Comparison of ENCODE assay signal across 2 cellular contexts in the genomic region with DNA sequence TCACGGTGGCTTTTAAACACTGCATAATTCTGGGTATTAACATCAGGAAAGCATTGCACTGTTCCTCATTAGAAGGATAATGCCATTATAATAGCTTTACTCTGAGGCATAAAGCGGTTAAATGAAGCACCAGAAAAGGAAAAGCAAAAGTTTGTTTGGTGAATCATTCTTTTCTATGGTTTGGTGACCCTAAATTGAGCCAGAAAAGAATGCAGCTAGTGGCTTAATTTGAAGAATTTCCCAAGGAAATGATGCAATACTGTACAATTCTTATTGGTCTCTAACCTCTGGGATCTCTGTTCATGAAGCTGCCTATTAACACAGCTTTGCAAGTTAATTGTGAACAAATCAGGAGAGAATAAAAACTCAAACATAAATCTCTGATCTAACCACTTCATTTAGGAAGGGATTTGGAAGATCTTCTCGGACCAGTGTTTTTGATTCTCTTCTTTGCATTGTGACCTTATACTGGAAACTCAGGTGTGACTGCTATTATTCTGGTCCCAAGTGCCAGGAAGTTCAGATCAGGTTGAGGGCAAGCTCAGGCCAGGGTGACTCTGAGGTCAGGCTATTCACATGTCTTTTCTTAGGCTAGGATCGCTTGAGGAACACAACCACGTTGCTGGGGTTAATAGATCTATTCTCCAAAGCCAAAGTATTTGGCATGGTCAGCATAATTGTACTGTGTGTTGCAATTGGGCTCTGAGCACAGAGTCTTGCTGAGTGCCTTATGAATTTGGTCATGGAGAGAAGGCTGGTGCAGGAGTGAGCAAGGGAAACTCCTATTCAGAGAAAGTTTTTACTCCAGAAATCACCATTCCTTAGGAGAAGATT.
TF ChIP-seq lines count a peak whose summit lies in the region.

No MANE protein-coding gene starts in this region.

TF ChIP-seq in Ishikawa, 13 proteins besides CTCF, POLR2A, EP300 and RAD21 (continued from another document):
- TF ChIP-seq, protein P1, sequence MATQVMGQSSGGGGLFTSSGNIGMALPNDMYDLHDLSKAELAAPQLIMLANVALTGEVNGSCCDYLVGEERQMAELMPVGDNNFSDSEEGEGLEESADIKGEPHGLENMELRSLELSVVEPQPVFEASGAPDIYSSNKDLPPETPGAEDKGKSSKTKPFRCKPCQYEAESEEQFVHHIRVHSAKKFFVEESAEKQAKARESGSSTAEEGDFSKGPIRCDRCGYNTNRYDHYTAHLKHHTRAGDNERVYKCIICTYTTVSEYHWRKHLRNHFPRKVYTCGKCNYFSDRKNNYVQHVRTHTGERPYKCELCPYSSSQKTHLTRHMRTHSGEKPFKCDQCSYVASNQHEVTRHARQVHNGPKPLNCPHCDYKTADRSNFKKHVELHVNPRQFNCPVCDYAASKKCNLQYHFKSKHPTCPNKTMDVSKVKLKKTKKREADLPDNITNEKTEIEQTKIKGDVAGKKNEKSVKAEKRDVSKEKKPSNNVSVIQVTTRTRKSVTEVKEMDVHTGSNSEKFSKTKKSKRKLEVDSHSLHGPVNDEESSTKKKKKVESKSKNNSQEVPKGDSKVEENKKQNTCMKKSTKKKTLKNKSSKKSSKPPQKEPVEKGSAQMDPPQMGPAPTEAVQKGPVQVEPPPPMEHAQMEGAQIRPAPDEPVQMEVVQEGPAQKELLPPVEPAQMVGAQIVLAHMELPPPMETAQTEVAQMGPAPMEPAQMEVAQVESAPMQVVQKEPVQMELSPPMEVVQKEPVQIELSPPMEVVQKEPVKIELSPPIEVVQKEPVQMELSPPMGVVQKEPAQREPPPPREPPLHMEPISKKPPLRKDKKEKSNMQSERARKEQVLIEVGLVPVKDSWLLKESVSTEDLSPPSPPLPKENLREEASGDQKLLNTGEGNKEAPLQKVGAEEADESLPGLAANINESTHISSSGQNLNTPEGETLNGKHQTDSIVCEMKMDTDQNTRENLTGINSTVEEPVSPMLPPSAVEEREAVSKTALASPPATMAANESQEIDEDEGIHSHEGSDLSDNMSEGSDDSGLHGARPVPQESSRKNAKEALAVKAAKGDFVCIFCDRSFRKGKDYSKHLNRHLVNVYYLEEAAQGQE (IDR thresholded peaks at IDR 0.05; ENCODE audit: low read depth), result no peak
- no peak for TF ChIP-seq ZBTB7A (IDR thresholded peaks at IDR 0.05; ENCODE audit: low read depth)
- no peak for TF ChIP-seq YY1 (IDR thresholded peaks at IDR 0.05; ENCODE audit: low read depth)
- peak; percentile 77 for TF ChIP-seq TEAD4 (IDR thresholded peaks at IDR 0.05)
- no peak for TF ChIP-seq TAF1 (IDR thresholded peaks at IDR 0.05; ENCODE audit: low read depth)
- peak; percentile 73; the same call in 1 of the 2 replicates for TF ChIP-seq FOXM1 (IDR thresholded peaks at IDR 0.05; ENCODE audit: borderline replicate concordance, low read depth)
- TF ChIP-seq, protein P2, sequence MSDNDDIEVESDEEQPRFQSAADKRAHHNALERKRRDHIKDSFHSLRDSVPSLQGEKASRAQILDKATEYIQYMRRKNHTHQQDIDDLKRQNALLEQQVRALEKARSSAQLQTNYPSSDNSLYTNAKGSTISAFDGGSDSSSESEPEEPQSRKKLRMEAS (IDR thresholded peaks at IDR 0.05), result peak; percentile 77
- peak; percentile 39; the same call in 1 of the 2 replicates for TF ChIP-seq TCF12 (IDR thresholded peaks at IDR 0.05; ENCODE audit: low read depth)
- TF ChIP-seq, protein P3, sequence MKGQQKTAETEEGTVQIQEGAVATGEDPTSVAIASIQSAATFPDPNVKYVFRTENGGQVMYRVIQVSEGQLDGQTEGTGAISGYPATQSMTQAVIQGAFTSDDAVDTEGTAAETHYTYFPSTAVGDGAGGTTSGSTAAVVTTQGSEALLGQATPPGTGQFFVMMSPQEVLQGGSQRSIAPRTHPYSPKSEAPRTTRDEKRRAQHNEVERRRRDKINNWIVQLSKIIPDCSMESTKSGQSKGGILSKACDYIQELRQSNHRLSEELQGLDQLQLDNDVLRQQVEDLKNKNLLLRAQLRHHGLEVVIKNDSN (IDR thresholded peaks at IDR 0.05), result no peak
- TF ChIP-seq NFIC (IDR thresholded peaks at IDR 0.05), result peak; percentile 41
- TF ChIP-seq CEBPB (IDR thresholded peaks at IDR 0.05), result peak; percentile 98
TF ChIP-seq in Ishikawa: peak in this region for 6.

TF ChIP-seq in K562, 482 proteins besides CTCF, POLR2A, EP300 and RAD21 (continued from another document and continues in another):
- TF ChIP-seq, protein P4, sequence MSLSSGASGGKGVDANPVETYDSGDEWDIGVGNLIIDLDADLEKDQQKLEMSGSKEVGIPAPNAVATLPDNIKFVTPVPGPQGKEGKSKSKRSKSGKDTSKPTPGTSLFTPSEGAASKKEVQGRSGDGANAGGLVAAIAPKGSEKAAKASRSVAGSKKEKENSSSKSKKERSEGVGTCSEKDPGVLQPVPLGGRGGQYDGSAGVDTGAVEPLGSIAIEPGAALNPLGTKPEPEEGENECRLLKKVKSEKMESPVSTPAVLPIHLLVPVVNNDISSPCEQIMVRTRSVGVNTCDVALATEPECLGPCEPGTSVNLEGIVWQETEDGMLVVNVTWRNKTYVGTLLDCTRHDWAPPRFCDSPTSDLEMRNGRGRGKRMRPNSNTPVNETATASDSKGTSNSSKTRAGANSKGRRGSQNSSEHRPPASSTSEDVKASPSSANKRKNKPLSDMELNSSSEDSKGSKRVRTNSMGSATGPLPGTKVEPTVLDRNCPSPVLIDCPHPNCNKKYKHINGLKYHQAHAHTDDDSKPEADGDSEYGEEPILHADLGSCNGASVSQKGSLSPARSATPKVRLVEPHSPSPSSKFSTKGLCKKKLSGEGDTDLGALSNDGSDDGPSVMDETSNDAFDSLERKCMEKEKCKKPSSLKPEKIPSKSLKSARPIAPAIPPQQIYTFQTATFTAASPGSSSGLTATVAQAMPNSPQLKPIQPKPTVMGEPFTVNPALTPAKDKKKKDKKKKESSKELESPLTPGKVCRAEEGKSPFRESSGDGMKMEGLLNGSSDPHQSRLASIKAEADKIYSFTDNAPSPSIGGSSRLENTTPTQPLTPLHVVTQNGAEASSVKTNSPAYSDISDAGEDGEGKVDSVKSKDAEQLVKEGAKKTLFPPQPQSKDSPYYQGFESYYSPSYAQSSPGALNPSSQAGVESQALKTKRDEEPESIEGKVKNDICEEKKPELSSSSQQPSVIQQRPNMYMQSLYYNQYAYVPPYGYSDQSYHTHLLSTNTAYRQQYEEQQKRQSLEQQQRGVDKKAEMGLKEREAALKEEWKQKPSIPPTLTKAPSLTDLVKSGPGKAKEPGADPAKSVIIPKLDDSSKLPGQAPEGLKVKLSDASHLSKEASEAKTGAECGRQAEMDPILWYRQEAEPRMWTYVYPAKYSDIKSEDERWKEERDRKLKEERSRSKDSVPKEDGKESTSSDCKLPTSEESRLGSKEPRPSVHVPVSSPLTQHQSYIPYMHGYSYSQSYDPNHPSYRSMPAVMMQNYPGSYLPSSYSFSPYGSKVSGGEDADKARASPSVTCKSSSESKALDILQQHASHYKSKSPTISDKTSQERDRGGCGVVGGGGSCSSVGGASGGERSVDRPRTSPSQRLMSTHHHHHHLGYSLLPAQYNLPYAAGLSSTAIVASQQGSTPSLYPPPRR (CRISPR knock-in tag; IDR thresholded peaks at IDR 0.05; ENCODE audit: borderline replicate concordance), result no peak
- TF ChIP-seq NFATC3 (IDR thresholded peaks at IDR 0.05) (no peak), ZNF695 (CRISPR knock-in tag; IDR thresholded peaks at IDR 0.05) (no peak), HIVEP1 (CRISPR knock-in tag; IDR thresholded peaks at IDR 0.05) (no peak), RAD51 (IDR thresholded peaks at IDR 0.05; ENCODE audit: borderline replicate concordance, low read depth) (no peak), NR2C2 (CRISPR knock-in tag; IDR thresholded peaks at IDR 0.05) (no peak), NR2C2 (tag; IDR thresholded peaks at IDR 0.05) (peak; percentile 66), NCOA6 (IDR thresholded peaks at IDR 0.05) (no peak), NR1H2 (CRISPR knock-in tag; IDR thresholded peaks at IDR 0.05) (no peak), TFAM (CRISPR knock-in tag; conservative IDR thresholded peaks at IDR 0.05) (no peak), SMAD2 (IDR thresholded peaks at IDR 0.05; ENCODE audit: low read depth, low read length) (no peak), ZNF124 (CRISPR knock-in tag; IDR thresholded peaks at IDR 0.05) (no peak), MYC (IDR thresholded peaks at IDR 0.05; ENCODE audit: low read depth, low read length) (no peak), MYC (CRISPR knock-in tag; IDR thresholded peaks at IDR 0.05; ENCODE audit: borderline replicate concordance, low read depth) (no peak), ATF7 (IDR thresholded peaks at IDR 0.05) (peak; percentile 87), ZNF668 (CRISPR knock-in tag; IDR thresholded peaks at IDR 0.05) (0 out of 2 replicates have a peak, but pooled peaks have one; percentile 38)
- TF ChIP-seq, protein P5, sequence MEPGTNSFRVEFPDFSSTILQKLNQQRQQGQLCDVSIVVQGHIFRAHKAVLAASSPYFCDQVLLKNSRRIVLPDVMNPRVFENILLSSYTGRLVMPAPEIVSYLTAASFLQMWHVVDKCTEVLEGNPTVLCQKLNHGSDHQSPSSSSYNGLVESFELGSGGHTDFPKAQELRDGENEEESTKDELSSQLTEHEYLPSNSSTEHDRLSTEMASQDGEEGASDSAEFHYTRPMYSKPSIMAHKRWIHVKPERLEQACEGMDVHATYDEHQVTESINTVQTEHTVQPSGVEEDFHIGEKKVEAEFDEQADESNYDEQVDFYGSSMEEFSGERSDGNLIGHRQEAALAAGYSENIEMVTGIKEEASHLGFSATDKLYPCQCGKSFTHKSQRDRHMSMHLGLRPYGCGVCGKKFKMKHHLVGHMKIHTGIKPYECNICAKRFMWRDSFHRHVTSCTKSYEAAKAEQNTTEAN (CRISPR knock-in tag; IDR thresholded peaks at IDR 0.05), result no peak
- TF ChIP-seq, protein P3 (CRISPR knock-in tag; IDR thresholded peaks at IDR 0.05), result no peak
- TF ChIP-seq, protein P6, sequence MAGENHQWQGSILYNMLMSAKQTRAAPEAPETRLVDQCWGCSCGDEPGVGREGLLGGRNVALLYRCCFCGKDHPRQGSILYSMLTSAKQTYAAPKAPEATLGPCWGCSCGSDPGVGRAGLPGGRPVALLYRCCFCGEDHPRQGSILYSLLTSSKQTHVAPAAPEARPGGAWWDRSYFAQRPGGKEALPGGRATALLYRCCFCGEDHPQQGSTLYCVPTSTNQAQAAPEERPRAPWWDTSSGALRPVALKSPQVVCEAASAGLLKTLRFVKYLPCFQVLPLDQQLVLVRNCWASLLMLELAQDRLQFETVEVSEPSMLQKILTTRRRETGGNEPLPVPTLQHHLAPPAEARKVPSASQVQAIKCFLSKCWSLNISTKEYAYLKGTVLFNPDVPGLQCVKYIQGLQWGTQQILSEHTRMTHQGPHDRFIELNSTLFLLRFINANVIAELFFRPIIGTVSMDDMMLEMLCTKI (IDR thresholded peaks at IDR 0.05; ENCODE audit: partially characterized antibody), result no peak
- TF ChIP-seq, protein P7, sequence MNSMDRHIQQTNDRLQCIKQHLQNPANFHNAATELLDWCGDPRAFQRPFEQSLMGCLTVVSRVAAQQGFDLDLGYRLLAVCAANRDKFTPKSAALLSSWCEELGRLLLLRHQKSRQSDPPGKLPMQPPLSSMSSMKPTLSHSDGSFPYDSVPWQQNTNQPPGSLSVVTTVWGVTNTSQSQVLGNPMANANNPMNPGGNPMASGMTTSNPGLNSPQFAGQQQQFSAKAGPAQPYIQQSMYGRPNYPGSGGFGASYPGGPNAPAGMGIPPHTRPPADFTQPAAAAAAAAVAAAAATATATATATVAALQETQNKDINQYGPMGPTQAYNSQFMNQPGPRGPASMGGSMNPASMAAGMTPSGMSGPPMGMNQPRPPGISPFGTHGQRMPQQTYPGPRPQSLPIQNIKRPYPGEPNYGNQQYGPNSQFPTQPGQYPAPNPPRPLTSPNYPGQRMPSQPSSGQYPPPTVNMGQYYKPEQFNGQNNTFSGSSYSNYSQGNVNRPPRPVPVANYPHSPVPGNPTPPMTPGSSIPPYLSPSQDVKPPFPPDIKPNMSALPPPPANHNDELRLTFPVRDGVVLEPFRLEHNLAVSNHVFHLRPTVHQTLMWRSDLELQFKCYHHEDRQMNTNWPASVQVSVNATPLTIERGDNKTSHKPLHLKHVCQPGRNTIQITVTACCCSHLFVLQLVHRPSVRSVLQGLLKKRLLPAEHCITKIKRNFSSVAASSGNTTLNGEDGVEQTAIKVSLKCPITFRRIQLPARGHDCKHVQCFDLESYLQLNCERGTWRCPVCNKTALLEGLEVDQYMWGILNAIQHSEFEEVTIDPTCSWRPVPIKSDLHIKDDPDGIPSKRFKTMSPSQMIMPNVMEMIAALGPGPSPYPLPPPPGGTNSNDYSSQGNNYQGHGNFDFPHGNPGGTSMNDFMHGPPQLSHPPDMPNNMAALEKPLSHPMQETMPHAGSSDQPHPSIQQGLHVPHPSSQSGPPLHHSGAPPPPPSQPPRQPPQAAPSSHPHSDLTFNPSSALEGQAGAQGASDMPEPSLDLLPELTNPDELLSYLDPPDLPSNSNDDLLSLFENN (IDR thresholded peaks at IDR 0.05; ENCODE audit: low read depth in 2 of 2, low read length in 2 of 2), result no peak
- TF ChIP-seq, protein P8, sequence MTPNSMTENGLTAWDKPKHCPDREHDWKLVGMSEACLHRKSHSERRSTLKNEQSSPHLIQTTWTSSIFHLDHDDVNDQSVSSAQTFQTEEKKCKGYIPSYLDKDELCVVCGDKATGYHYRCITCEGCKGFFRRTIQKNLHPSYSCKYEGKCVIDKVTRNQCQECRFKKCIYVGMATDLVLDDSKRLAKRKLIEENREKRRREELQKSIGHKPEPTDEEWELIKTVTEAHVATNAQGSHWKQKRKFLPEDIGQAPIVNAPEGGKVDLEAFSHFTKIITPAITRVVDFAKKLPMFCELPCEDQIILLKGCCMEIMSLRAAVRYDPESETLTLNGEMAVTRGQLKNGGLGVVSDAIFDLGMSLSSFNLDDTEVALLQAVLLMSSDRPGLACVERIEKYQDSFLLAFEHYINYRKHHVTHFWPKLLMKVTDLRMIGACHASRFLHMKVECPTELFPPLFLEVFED (CRISPR knock-in tag; conservative IDR thresholded peaks at IDR 0.05), result no peak
- TF ChIP-seq, protein P9, sequence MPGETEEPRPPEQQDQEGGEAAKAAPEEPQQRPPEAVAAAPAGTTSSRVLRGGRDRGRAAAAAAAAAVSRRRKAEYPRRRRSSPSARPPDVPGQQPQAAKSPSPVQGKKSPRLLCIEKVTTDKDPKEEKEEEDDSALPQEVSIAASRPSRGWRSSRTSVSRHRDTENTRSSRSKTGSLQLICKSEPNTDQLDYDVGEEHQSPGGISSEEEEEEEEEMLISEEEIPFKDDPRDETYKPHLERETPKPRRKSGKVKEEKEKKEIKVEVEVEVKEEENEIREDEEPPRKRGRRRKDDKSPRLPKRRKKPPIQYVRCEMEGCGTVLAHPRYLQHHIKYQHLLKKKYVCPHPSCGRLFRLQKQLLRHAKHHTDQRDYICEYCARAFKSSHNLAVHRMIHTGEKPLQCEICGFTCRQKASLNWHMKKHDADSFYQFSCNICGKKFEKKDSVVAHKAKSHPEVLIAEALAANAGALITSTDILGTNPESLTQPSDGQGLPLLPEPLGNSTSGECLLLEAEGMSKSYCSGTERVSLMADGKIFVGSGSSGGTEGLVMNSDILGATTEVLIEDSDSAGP (CRISPR knock-in tag; IDR thresholded peaks at IDR 0.05), result no peak
